Comparison of ENCODE assay signal across 8 cellular contexts in genomic region chr10:58282615-58283014, GRCh38. TPM values are rescaled to one million over a fixed set of nuclear protein-coding genes. Genes with fewer than 3 reads are reported as not detected.
DNase-seq lines count a peak whose midpoint lies in the region; ATAC-seq, FAIRE-seq and TF ChIP-seq lines count a peak whose summit lies in the region.

No MANE protein-coding gene starts in this region.

- H3K4me1 ChIP-seq in MM.1S (ENCODE audit: low read length) (peaks cover 32% of the 10 kb centered on the region), kidney (ENCODE audit: control insufficient read depth in 1 of 2, insufficient read depth in 1 of 2, low read depth in 1 of 2, low read length in 2 of 2) (no peaks in the 10 kb centered on the region)
- H3K4me1 ChIP-seq in effector memory CD4-positive, alpha-beta T cell (ENCODE audit: control insufficient read depth, insufficient read depth, low read length, poor library complexity, severe bottlenecking): peaks cover 5% of the 10 kb centered on the region

- H3K36me3 ChIP-seq in MM.1S (replicated peaks; ENCODE audit: insufficient read depth, low read length): no peaks in the 10 kb centered on the region
- H3K36me3 ChIP-seq in effector memory CD4-positive, alpha-beta T cell (ENCODE audit: control insufficient read depth, insufficient read depth, low read length): no peaks in the 10 kb centered on the region
- peaks cover 0 to 3% of the 10 kb centered on the region in 2 donors for H3K36me3 ChIP-seq in kidney (ENCODE audit: control insufficient read depth in 1 of 2, insufficient read depth in 2 of 2, low read length in 2 of 2)

- 0 out of 2 replicates have a peak, but pooled peaks cover 3% of the 10 kb centered on the region for H3K79me2 ChIP-seq in MM.1S (ENCODE audit: low read length)

- intact Hi-C loops in kidney (cut with DNase I): loop anchor here (10.0 kb wide), 1 partner anchor 98 kb away; no protein-coding TSS in a partner anchor

- H4K20me1 ChIP-seq in MM.1S (ENCODE audit: insufficient read depth, low read length): 0 out of 2 replicates have a peak, but pooled peaks cover 4% of the 10 kb centered on the region

- H2AFZ ChIP-seq in MM.1S (ENCODE audit: low read length): no peak overlapping the region

- no peaks in the 10 kb centered on the region for H3K27me3 ChIP-seq in MM.1S (replicated peaks; ENCODE audit: insufficient read depth, low read length)
- no peaks in the 10 kb centered on the region for H3K27me3 ChIP-seq in effector memory CD4-positive, alpha-beta T cell (replicated peaks; ENCODE audit: control insufficient read depth, insufficient read depth, low read length, poor library complexity, severe bottlenecking)

- peak; percentile 99 for ATAC-seq in GM18505 (IDR thresholded peaks at IDR 0.05; ENCODE audit: unreplicated experiment)
- peak; percentile 96 for ATAC-seq in GM21786 (IDR thresholded peaks at IDR 0.05; ENCODE audit: unreplicated experiment)

- H3K9me2 ChIP-seq in MM.1S (replicated peaks; ENCODE audit: insufficient read depth, low read length): no peaks in the 10 kb centered on the region

- H3K27ac ChIP-seq in MM.1S (ENCODE audit: low read length) (peak overlapping the region; percentile 21; the same call in 1 of the 2 replicates), kidney (ENCODE audit: low read depth in 2 of 2, low read length in 2 of 2) (no peak overlapping the region)
- H3K27ac ChIP-seq in effector memory CD4-positive, alpha-beta T cell (ENCODE audit: insufficient read depth, low read length, poor library complexity, severe bottlenecking): peak overlapping the region; percentile 28

- H3K9ac ChIP-seq in MM.1S (ENCODE audit: low read length) (no peak overlapping the region), kidney (ENCODE audit: low read length in 2 of 2) (no peak overlapping the region)

- DNase-seq in MM.1S (peak; percentile 89), DMS53 (lab: John Stamatoyannopoulos, UW) (no peak), kidney (no peak), DMS114 treated with DMSO at 0.1 percent for 48 hours (lab: John Stamatoyannopoulos, UW; ENCODE audit: unreplicated experiment) (no peak)
- DNase-seq in effector memory CD4-positive, alpha-beta T cell: no peak
- no peak for DNase-seq in effector CD8-positive, alpha-beta T cell (lab: John Stamatoyannopoulos, UW)

- H3K9me3 ChIP-seq in MM.1S (replicated peaks; ENCODE audit: insufficient read depth, low read length) (no peaks in the 10 kb centered on the region), kidney (ENCODE audit: control insufficient read depth in 1 of 2, low read length in 2 of 2) (no peaks in the 10 kb centered on the region)
- no peaks in the 10 kb centered on the region for H3K9me3 ChIP-seq in effector memory CD4-positive, alpha-beta T cell (ENCODE audit: control insufficient read depth, low read length)

- no peak for FAIRE-seq in kidney (lab: Jason Lieb, UNC)

- no peak overlapping the region for H3K4me3 ChIP-seq in MM.1S (ENCODE audit: low read length)
- no peak overlapping the region for H3K4me3 ChIP-seq in effector memory CD4-positive, alpha-beta T cell (ENCODE audit: insufficient read depth, low read depth, low read length, poor library complexity, severe bottlenecking)
- no peak overlapping the region for H3K4me3 ChIP-seq in kidney (ENCODE audit: low read length in 2 of 2)

- peaks cover 19% of the 10 kb centered on the region; the same call in 1 of the 2 replicates for H3F3A ChIP-seq in MM.1S (ENCODE audit: insufficient read depth, low read length)

- TF ChIP-seq CTCF in MM.1S (IDR thresholded peaks at IDR 0.05; ENCODE audit: low read length) (no peak), kidney (IDR thresholded peaks at IDR 0.05; ENCODE audit: borderline replicate concordance, extremely low read depth, insufficient read depth) (no peak)

- H3K4me2 ChIP-seq in MM.1S (ENCODE audit: low read depth, low read length): peak overlapping the region; percentile 33

- no peak for TF ChIP-seq POLR2A in GM18505 (IDR thresholded peaks at IDR 0.05; ENCODE audit: borderline replicate concordance, extremely low read depth, insufficient read depth, insufficient read length)

RNA-seq across cellular contexts. Expression of gene CISD1, which starts 13.7 kb away (rescaled TPM):
- total RNA-seq in kidney: 38.0 TPM
- 216 TPM for polyA plus RNA-seq in kidney (ENCODE audit: insufficient read depth, low read depth, low replicate concordance)

RNA-seq across cellular contexts. Expression of gene IPMK, which starts 14.9 kb away (rescaled TPM):
- total RNA-seq in kidney: 5.0 TPM
- polyA plus RNA-seq in kidney (ENCODE audit: insufficient read depth, low read depth, low replicate concordance): 1.7 TPM

RNA-seq across cellular contexts. Expression of gene UBE2D1, which starts 52.2 kb away (rescaled TPM):
- total RNA-seq in kidney: 15.4 TPM
- 12.0 TPM for polyA plus RNA-seq in kidney (ENCODE audit: insufficient read depth, low read depth, low replicate concordance)

Comparison
In these comparisons a context has a peak if more than half of its experiments do, and no peak if none do; other contexts are left out.
1. H3K27ac ChIP-seq: peak in MM.1S (single experiment) and effector memory CD4-positive, alpha-beta T cell (single experiment); none in kidney (0 of 2).